ENCODE assay signal across 19 cellular contexts in the genomic region with DNA sequence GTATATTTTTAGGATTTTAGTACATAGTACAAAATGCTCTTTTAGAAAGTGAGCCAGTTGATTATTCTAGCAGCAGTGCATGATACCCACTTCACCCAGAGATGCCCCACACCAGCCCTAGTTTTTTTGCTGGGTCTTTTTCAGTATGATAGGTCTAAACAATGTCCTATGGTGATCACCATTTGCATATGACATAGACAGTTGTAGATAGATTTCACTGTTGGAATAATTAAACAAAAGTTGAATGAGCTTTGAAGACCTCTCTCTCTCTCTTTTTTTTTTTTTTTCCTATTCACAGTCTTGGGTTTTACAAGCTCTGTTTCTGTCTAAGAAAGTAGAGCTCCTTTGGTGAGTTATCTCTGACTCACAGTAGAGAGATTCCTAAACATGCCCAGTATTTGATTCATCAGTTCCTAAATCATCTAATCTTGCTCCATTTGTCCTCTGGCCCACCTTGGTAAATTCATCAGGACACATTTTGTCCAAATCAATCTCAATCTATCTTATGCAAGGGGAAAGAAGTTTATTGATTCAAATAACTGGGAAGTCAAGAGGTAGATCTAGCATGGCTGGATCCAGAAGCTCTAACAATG. TPM values are rescaled to one million over a fixed set of nuclear protein-coding genes. Genes with fewer than 3 reads are reported as not detected.
DNase-seq lines count a peak whose midpoint lies in the region; ATAC-seq and TF ChIP-seq lines count a peak whose summit lies in the region.
"Had no signal": no experiment of that assay in that cellular context is flagged by ENCODE, and none has a peak within 500 bp of the region (broad histone marks: within the 10 kb centered on the region; RNA-seq: fewer than 3 reads in every experiment).

No MANE protein-coding gene starts in this region.

- H3K4me3 Mint-ChIP-seq in HFFc6, result no peak overlapping the region
- H3K4me3 Mint-ChIP-seq: activated CD4-positive, alpha-beta T cell treated with anti-CD3 and anti-CD28 coated beads, Interleukin-2, amount 10 ng/mL, durations not matched to agents 24 days and 14 days; activated T-cell treated with anti-CD3 and anti-CD28 coated beads, Interleukin-2, amount 50 U/mL, for 24 hours; stimulated activated naive CD8-positive, alpha-beta T cell treated with anti-CD3 and anti-CD28 coated beads, Interleukin-15, Interleukin-2, amounts not matched to agents 100 ng/mL and 50 ng/mL, for 24 hours had no signal

- H3K18ac ChIP-seq in mesendoderm (ENCODE audit: low read length), result no peak overlapping the region

- no peak overlapping the region for H4K5ac ChIP-seq in mesendoderm (ENCODE audit: low read length)

- H3K4ac ChIP-seq in mesendoderm (ENCODE audit: low read depth, low read length), result no peak overlapping the region

- H3K27me3 ChIP-seq in mesendoderm (ENCODE audit: insufficient read depth, low read length, poor library complexity), result no peaks in the 10 kb centered on the region
- H3K27me3 ChIP-seq: sigmoid colon had no signal

- TF ChIP-seq CTCF in AG09309 (IDR thresholded peaks at IDR 0.05; ENCODE audit: control insufficient read depth, insufficient read depth, low read depth, low read length, missing control alignments), result no peak
- TF ChIP-seq CTCF in HFFc6 (IDR thresholded peaks at IDR 0.05), result no peak

- H3K36me3 ChIP-seq in mesendoderm (ENCODE audit: control insufficient read depth, insufficient read depth, low read length), result no peaks in the 10 kb centered on the region
- H3K36me3 ChIP-seq: sigmoid colon had no signal

- no peak overlapping the region for H3K23ac ChIP-seq in mesendoderm (ENCODE audit: low read length)

- ATAC-seq in HG02759 (IDR thresholded peaks at IDR 0.05; ENCODE audit: unreplicated experiment) (no peak), HG02571 (IDR thresholded peaks at IDR 0.05; ENCODE audit: unreplicated experiment) (no peak)

- H3K4me1 Mint-ChIP-seq in HFFc6 (ENCODE audit: low read depth), result peaks cover 20% of the 10 kb centered on the region
- H3K4me1 Mint-ChIP-seq: activated CD4-positive, alpha-beta T cell treated with anti-CD3 and anti-CD28 coated beads, Interleukin-2, amount 10 ng/mL, durations not matched to agents 24 days and 14 days had no signal

- no peaks in the 10 kb centered on the region for H3K79me1 ChIP-seq in mesendoderm (ENCODE audit: low read length)

- no peaks in the 10 kb centered on the region for H3K4me1 ChIP-seq in mesendoderm (ENCODE audit: control insufficient read depth, low read depth, low read length)
- H3K4me1 ChIP-seq: sigmoid colon had no signal

- H3K56ac ChIP-seq in mesendoderm (ENCODE audit: low read length), result no peak overlapping the region

- peaks cover 7% of the 10 kb centered on the region for H3K27me3 Mint-ChIP-seq in HFFc6 (ENCODE audit: insufficient read depth)
- H3K27me3 Mint-ChIP-seq: activated CD4-positive, alpha-beta T cell treated with anti-CD3 and anti-CD28 coated beads, Interleukin-2, amount 10 ng/mL, durations not matched to agents 24 days and 14 days; activated T-cell treated with anti-CD3 and anti-CD28 coated beads, Interleukin-2, amount 50 U/mL, for 24 hours; stimulated activated naive CD8-positive, alpha-beta T cell treated with anti-CD3 and anti-CD28 coated beads, Interleukin-15, Interleukin-2, amounts not matched to agents 100 ng/mL and 50 ng/mL, for 24 hours had no signal

- no peaks in the 10 kb centered on the region for H3K36me3 Mint-ChIP-seq in HFFc6 (ENCODE audit: low read depth)

- H3K27ac Mint-ChIP-seq in HFFc6, result no peak overlapping the region
- H3K27ac Mint-ChIP-seq: activated CD4-positive, alpha-beta T cell treated with anti-CD3 and anti-CD28 coated beads, Interleukin-2, amount 10 ng/mL, durations not matched to agents 24 days and 14 days; activated T-cell treated with anti-CD3 and anti-CD28 coated beads, Interleukin-2, amount 50 U/mL, for 24 hours; stimulated activated naive CD8-positive, alpha-beta T cell treated with anti-CD3 and anti-CD28 coated beads, Interleukin-15, Interleukin-2, amounts not matched to agents 100 ng/mL and 50 ng/mL, for 24 hours had no signal

- no peak overlapping the region for H3K9ac ChIP-seq in mesendoderm (ENCODE audit: low read length)

- no peak overlapping the region for H2BK120ac ChIP-seq in mesendoderm (ENCODE audit: low read depth, low read length)

- no peaks in the 10 kb centered on the region for H3K9me3 Mint-ChIP-seq in HFFc6
- H3K9me3 Mint-ChIP-seq: activated CD4-positive, alpha-beta T cell treated with anti-CD3 and anti-CD28 coated beads, Interleukin-2, amount 10 ng/mL, durations not matched to agents 24 days and 14 days; activated T-cell treated with anti-CD3 and anti-CD28 coated beads, Interleukin-2, amount 50 U/mL, for 24 hours; stimulated activated naive CD8-positive, alpha-beta T cell treated with anti-CD3 and anti-CD28 coated beads, Interleukin-15, Interleukin-2, amounts not matched to agents 100 ng/mL and 50 ng/mL, for 24 hours had no signal

- H2BK15ac ChIP-seq in mesendoderm (replicated peaks; ENCODE audit: low read depth), result no peak overlapping the region

- no peak overlapping the region for H3K4me3 ChIP-seq in AG09309 (ENCODE audit: control insufficient read depth, low read depth, low read length)
- no peak overlapping the region for H3K4me3 ChIP-seq in mesendoderm (ENCODE audit: low read length)
- H3K4me3 ChIP-seq: dorsolateral prefrontal cortex, sigmoid colon had no signal

- peak; percentile 33 for DNase-seq in AG09309 (ENCODE audit: low read depth)
- DNase-seq in HFFc6, result peak; percentile 52
- peak; percentile 22 for DNase-seq in amniotic epithelial cell (ENCODE audit: low read depth)
- peak; percentile 60 for DNase-seq in iris pigment epithelial cell (ENCODE audit: low read depth)
- DNase-seq in mesendoderm, result no peak
- no peak for DNase-seq in Ammon's horn (ENCODE audit: low spot score)
- DNase-seq: activated CD4-positive, alpha-beta T cell treated with anti-CD3 and anti-CD28 coated beads, Interleukin-2, amount 10 ng/mL, durations not matched to agents 24 days and 14 days; activated T-cell treated with anti-CD3 and anti-CD28 coated beads, Interleukin-2, amount 50 U/mL, for 24 hours; anterior cingulate cortex; dorsolateral prefrontal cortex; MV-4-11; NCI-H2107; occipital lobe; SHP77 treated with DMSO at 0.1 percent for 48 hours; sigmoid colon had no signal

- no peak overlapping the region for H4K8ac ChIP-seq in mesendoderm (ENCODE audit: low read depth, low read length)

- no peak overlapping the region for H3K27ac ChIP-seq in mesendoderm (ENCODE audit: low read depth, low read length)
- H3K27ac ChIP-seq: dorsolateral prefrontal cortex, sigmoid colon had no signal

- H2BK5ac ChIP-seq in mesendoderm (ENCODE audit: low read length), result no peak overlapping the region

- H3K79me2 ChIP-seq in mesendoderm (ENCODE audit: control insufficient read depth, insufficient read depth, low read length), result no peaks in the 10 kb centered on the region

- no peak overlapping the region for H2AK5ac ChIP-seq in mesendoderm (ENCODE audit: low read length)

- no peak overlapping the region for H3K4me2 ChIP-seq in mesendoderm (ENCODE audit: low read length)

RNA-seq across cellular contexts. Expression of gene VAV3, which starts 44.7 kb away (rescaled TPM):
- not detected for total RNA-seq in HFFc6 (2021; fragmentation: NEBNext Ultra II Directional; extraction: Animal tissue kit (Norgen Biotek cat#: 25700))
- 4.8 TPM for polyA plus RNA-seq in mesendoderm (2013, experiment 1 of 2)
- 4.6 TPM for polyA plus RNA-seq in mesendoderm (2013, experiment 2 of 2)
- polyA plus RNA-seq: BJ had no signal

Comparison
In these comparisons a context has a peak if more than half of its experiments do, and no peak if none do; other contexts are left out.
1. DNase-seq: peak in AG09309 (single experiment), HFFc6 (single experiment), amniotic epithelial cell (single experiment) and iris pigment epithelial cell (single experiment); none in mesendoderm (single experiment) and Ammon's horn (single experiment).